In genomic region chr12:29148958-29149690, GRCh38 we compare ENCODE assay signal across 8 cellular contexts. TPM values are rescaled to one million over a fixed set of nuclear protein-coding genes. Genes with fewer than 3 reads are reported as not detected.
DNase-seq lines count a peak whose midpoint lies in the region; ATAC-seq and TF ChIP-seq lines count a peak whose summit lies in the region.

TSS of gene FAR2 (plus strand) at chr12:29149278. CDS start at chr12:29270450, 121,172 bp downstream.

- peak within 1 kb of the TSS; percentile 97 for H3K27ac Mint-ChIP-seq in activated CD4-positive, alpha-beta T cell treated with anti-CD3 and anti-CD28 coated beads, Interleukin-2, amount 10 ng/mL, durations not matched to agents 7 days and 5 days

- DNase-seq in DMS79 treated with DMSO at 0.1 percent for 48 hours (lab: John Stamatoyannopoulos, UW) (peak; percentile 65), NCI-H1105 (lab: John Stamatoyannopoulos, UW) (peak; percentile 55), dorsolateral prefrontal cortex (peak in 8 of 10 donors; percentile 21 to 60 (median 44)), lower leg skin (ENCODE audit: low spot score in 2 of 2) (peak in 1 of 2 donors; percentile 93), NCI-H2196 (lab: John Stamatoyannopoulos, UW; ENCODE audit: unreplicated experiment) (no peak)
- DNase-seq in activated CD4-positive, alpha-beta T cell treated with anti-CD3 and anti-CD28 coated beads, Interleukin-2, amount 10 ng/mL, durations not matched to agents 7 days and 5 days, result peak; percentile 61
- DNase-seq in stimulated activated CD4-positive, alpha-beta T cell treated with anti-CD3 and anti-CD28 coated beads, Interleukin-4, amount 100 ng/mL, for 24 hours, result peak; percentile 47

- H3K9me3 Mint-ChIP-seq in activated CD4-positive, alpha-beta T cell treated with anti-CD3 and anti-CD28 coated beads, Interleukin-2, amount 10 ng/mL, durations not matched to agents 7 days and 5 days, result peaks cover 3% of the 10 kb centered on the region

- H3K4me3 ChIP-seq in dorsolateral prefrontal cortex (peak within 1 kb of the TSS; percentile 49 to 94 (median 79)), lower leg skin (ENCODE audit: low read depth, poor library complexity, severe bottlenecking) (peak within 1 kb of the TSS; percentile 65)

- peaks cover 29% of the 10 kb centered on the region for H3K27me3 Mint-ChIP-seq in activated CD4-positive, alpha-beta T cell treated with anti-CD3 and anti-CD28 coated beads, Interleukin-2, amount 10 ng/mL, durations not matched to agents 7 days and 5 days

- 0% methylated on average over 52 to 61 of the region's 66 CpGs for WGBS in lower leg skin, 2 donors

- H3K27ac ChIP-seq in dorsolateral prefrontal cortex, result peak within 1 kb of the TSS; percentile 15 to 95 (median 84)

- ATAC-seq in GM21526 (IDR thresholded peaks at IDR 0.05; ENCODE audit: low FRiP score, unreplicated experiment), result peak; percentile 39

- intact Hi-C loops in dorsolateral prefrontal cortex (cut with DNase I) (no loop called here), lower leg skin (cut with DNase I; ENCODE audit: low total_unique reads) (no loop called here)

- H3K36me3 Mint-ChIP-seq in activated CD4-positive, alpha-beta T cell treated with anti-CD3 and anti-CD28 coated beads, Interleukin-2, amount 10 ng/mL, durations not matched to agents 7 days and 5 days (ENCODE audit: low read depth), result peaks cover 5% of the 10 kb centered on the region

- CTCF ChIA-PET in activated CD4-positive, alpha-beta T cell treated with anti-CD3 and anti-CD28 coated beads, Interleukin-2, amount 10 ng/mL, durations not matched to agents 7 days and 5 days (lab: Charles Lee), result no interaction called here

- H3K4me3 Mint-ChIP-seq in activated CD4-positive, alpha-beta T cell treated with anti-CD3 and anti-CD28 coated beads, Interleukin-2, amount 10 ng/mL, durations not matched to agents 7 days and 5 days, result peak within 1 kb of the TSS; percentile 95

- TF ChIP-seq POLR2A in lower leg skin (IDR thresholded peaks at IDR 0.05), result no peak

- no peak for TF ChIP-seq CTCF in dorsolateral prefrontal cortex (IDR thresholded peaks at IDR 0.05 in 54 of 56, conservative IDR thresholded peaks at IDR 0.05 in 2 of 56; ENCODE audit: low read depth in 1 of 56, partially characterized antibody in 56 of 56)
- TF ChIP-seq CTCF in lower leg skin (IDR thresholded peaks at IDR 0.05), result no peak

- H3K27me3 ChIP-seq in dorsolateral prefrontal cortex, result no peaks in the 10 kb centered on the region

- peaks cover 38% of the 10 kb centered on the region for H3K4me1 Mint-ChIP-seq in activated CD4-positive, alpha-beta T cell treated with anti-CD3 and anti-CD28 coated beads, Interleukin-2, amount 10 ng/mL, durations not matched to agents 7 days and 5 days

- POLR2A ChIA-PET in activated CD4-positive, alpha-beta T cell treated with anti-CD3 and anti-CD28 coated beads, Interleukin-2, amount 10 ng/mL, durations not matched to agents 7 days and 5 days (lab: Charles Lee), result no interaction called here

RNA-seq across cellular contexts. Expression of gene FAR2, which starts in this region (rescaled TPM):
- total RNA-seq in activated CD4-positive, alpha-beta T cell treated with anti-CD3 and anti-CD28 coated beads, Interleukin-2, amount 10 ng/mL, durations not matched to agents 7 days and 5 days, result 10 to 100 TPM; 24.6 to 26.6 TPM
- 10 to 100 TPM; 10.6 to 57.4 (median 37.9) TPM for total RNA-seq in dorsolateral prefrontal cortex
- 10 to 100 TPM in 3 of 4 donors, 1 to 10 TPM in 1; 7.4 to 45.4 (median 17.9) TPM for total RNA-seq in lower leg skin
